ENCODE assay signal across 8 cellular contexts in genomic region chr15:74935193-74935592, GRCh38. TPM values are rescaled to one million over a fixed set of nuclear protein-coding genes. Genes with fewer than 3 reads are reported as not detected.
DNase-seq lines count a peak whose midpoint lies in the region; ATAC-seq and TF ChIP-seq lines count a peak whose summit lies in the region.
"Not testable (repeated sequence)": the region's sequence is repeated elsewhere in the genome, so short reads cannot be mapped to it uniquely, and the experiment has no call there.

No MANE protein-coding gene starts in this region.

- in situ Hi-C loops in astrocyte of the spinal cord (cut with HindIII; ENCODE audit: low sequenced_read_pairs) = not testable (repeated sequence)
- in situ Hi-C loops in transverse colon (cut with MboI; ENCODE audit: low pct_ligation_motif_present in 1 of 4, low pct_unique_long_range_greater_than_20kb in 1 of 4, low sequenced_read_pairs in 3 of 4) = loop anchor here in 2 of 4 donors (25.0 kb wide), 1 partner anchor 298 kb away; no protein-coding TSS in a partner anchor

- peaks cover 71% of the 10 kb centered on the region for H3K79me2 ChIP-seq in OCI-LY7 (ENCODE audit: insufficient read depth, low read depth, low read length)

- not testable (repeated sequence) for DNase-seq in CD4-positive, alpha-beta memory T cell; OCI-LY7 (ENCODE audit: low spot score); activated CD4-positive, alpha-beta T cell treated with anti-CD3 and anti-CD28 coated beads, Interleukin-2, amount 10 ng/mL, durations not matched to agents 24 days and 14 days; astrocyte of the spinal cord (ENCODE audit: low read depth, low spot score); natural killer cell
- DNase-seq in erythroblast (lab: John Stamatoyannopoulos, UW) = peak; percentile 14 to 18
- peak; percentile 48 for DNase-seq in transverse colon

- H3K27me3 Mint-ChIP-seq in CD4-positive, alpha-beta memory T cell; IgD-negative memory B cell; activated CD4-positive, alpha-beta T cell treated with anti-CD3 and anti-CD28 coated beads, Interleukin-2, amount 10 ng/mL, durations not matched to agents 24 days and 14 days; natural killer cell (ENCODE audit: low read depth in 2 of 2): not testable (repeated sequence)

- H3K4me3 Mint-ChIP-seq in CD4-positive, alpha-beta memory T cell = peak overlapping the region in 7 of 8 donors; percentile 24 to 72 (median 58)
- H3K4me3 Mint-ChIP-seq in IgD-negative memory B cell = peak overlapping the region in 3 of 4 donors; percentile 32 to 86 (median 68)
- peak overlapping the region; percentile 72 for H3K4me3 Mint-ChIP-seq in activated CD4-positive, alpha-beta T cell treated with anti-CD3 and anti-CD28 coated beads, Interleukin-2, amount 10 ng/mL, durations not matched to agents 24 days and 14 days
- peak overlapping the region; percentile 60 for H3K4me3 Mint-ChIP-seq in natural killer cell

- TF ChIP-seq CTCF in OCI-LY7 (conservative IDR thresholded peaks at IDR 0.05; ENCODE audit: low read length) (peak; percentile 36), astrocyte of the spinal cord (IDR thresholded peaks at IDR 0.05; ENCODE audit: low read depth, low read length) (peak; percentile 17), transverse colon (IDR thresholded peaks at IDR 0.05) (peak in 1 of 5 experiments; percentile 10)
- TF ChIP-seq CTCF in natural killer cell (IDR thresholded peaks at IDR 0.05) = not testable (repeated sequence)

- not testable (repeated sequence) for H3K9me2 ChIP-seq in OCI-LY7 (ENCODE audit: insufficient read depth, low read length)

- H3K27me3 ChIP-seq in CD4-positive, alpha-beta memory T cell (ENCODE audit: insufficient read depth, low read length); transverse colon: not testable (repeated sequence)

- H3K4me3 ChIP-seq in CD4-positive, alpha-beta memory T cell (ENCODE audit: low read length in 2 of 2); OCI-LY7 (ENCODE audit: low read depth, low read length, poor library complexity, severe bottlenecking); astrocyte of the spinal cord (ENCODE audit: low read depth, low read length): not testable (repeated sequence)
- H3K4me3 ChIP-seq in transverse colon = peak overlapping the region in 2 of 4 donors; percentile 70 to 87

- peaks cover 38% of the 10 kb centered on the region for H3K4me1 ChIP-seq in CD4-positive, alpha-beta memory T cell (ENCODE audit: insufficient read depth, low read length)
- H3K4me1 ChIP-seq in OCI-LY7 (ENCODE audit: insufficient read depth, low read length, poor library complexity, severe bottlenecking) (peaks cover 37% of the 10 kb centered on the region), transverse colon (peaks cover 10 to 71% (median 47%) of the 10 kb centered on the region in 4 donors)

- H3K9me3 ChIP-seq in CD4-positive, alpha-beta memory T cell (ENCODE audit: control insufficient read depth in 1 of 2, low read length in 2 of 2); OCI-LY7 (ENCODE audit: low read length); transverse colon: not testable (repeated sequence)

- not testable (repeated sequence) for BruUV-seq in OCI-LY7 (replicated peaks; lab: Mats Ljungman, UMichigan)

- CTCF ChIA-PET in CD4-positive, alpha-beta memory T cell (lab: Charles Lee; ENCODE audit: partially characterized antibody) = interaction anchor here (0.7 to 1.8 kb wide), 9 partner anchors 14 to 269 kb away, joined by 3 to 7 read pairs (median 3); partner anchors contain the start of gene FAM219B
- CTCF ChIA-PET in OCI-LY7 (lab: Charles Lee; ENCODE audit: unreplicated experiment) = not testable (repeated sequence)

- intact Hi-C loops in CD4-positive, alpha-beta memory T cell (cut with micrococcal nuclease) = loop anchor here (5.0 kb wide), 3 partner anchors 43 to 517 kb away; partner anchors contain the start of genes MPI and SIN3A
- intact Hi-C loops in OCI-LY7 (cut with micrococcal nuclease; ENCODE audit: unreplicated experiment); transverse colon (cut with DNase I; ENCODE audit: low total_unique reads): not testable (repeated sequence)
- intact Hi-C loops in activated CD4-positive, alpha-beta T cell treated with anti-CD3 and anti-CD28 coated beads, Interleukin-2, amount 10 ng/mL, durations not matched to agents 24 days and 14 days (cut with micrococcal nuclease) = loop anchor here (5.0 to 10.0 kb wide), 3 partner anchors 320 to 517 kb away; partner anchors contain the start of genes CLK3, MAN2C1 and SIN3A
- intact Hi-C loops in natural killer cell (cut with micrococcal nuclease) = loop anchor here (5.0 kb wide), 1 partner anchor 148 kb away; no protein-coding TSS in a partner anchor

- not testable (repeated sequence) for ATAC-seq in natural killer cell

- H2AFZ ChIP-seq in OCI-LY7 (ENCODE audit: low read length) = not testable (repeated sequence)

- not testable (repeated sequence) for TF ChIP-seq EP300 in transverse colon (IDR thresholded peaks at IDR 0.05; ENCODE audit: low read depth)

- 51 to 53% methylated on average over 2 to 3 of the region's 3 CpGs for WGBS in transverse colon (ENCODE audit: low coverage in 1 of 2), 2 donors

- POLR2A ChIA-PET in CD4-positive, alpha-beta memory T cell (lab: Charles Lee; ENCODE audit: partially characterized antibody) = not testable (repeated sequence)
- POLR2A ChIA-PET in OCI-LY7 (lab: Charles Lee) = interaction anchor here (1.4 kb wide), 1 partner anchor 33 kb away, joined by 4 read pairs; no protein-coding TSS in a partner anchor

- TF ChIP-seq POLR2A in erythroblast (IDR thresholded peaks at IDR 0.05; ENCODE audit: low read length); transverse colon (IDR thresholded peaks at IDR 0.05): not testable (repeated sequence)

- not testable (repeated sequence) for H3K36me3 ChIP-seq in CD4-positive, alpha-beta memory T cell (ENCODE audit: insufficient read depth, low read length); transverse colon
- H3K36me3 ChIP-seq in OCI-LY7 (ENCODE audit: insufficient read depth, low read length) = peaks cover 53% of the 10 kb centered on the region

- not testable (repeated sequence) for H4K20me1 ChIP-seq in OCI-LY7 (ENCODE audit: insufficient read depth, low read length)

- H3K27ac ChIP-seq in CD4-positive, alpha-beta memory T cell (ENCODE audit: low read depth, low read length); OCI-LY7 (ENCODE audit: low read depth, low read length, poor library complexity, severe bottlenecking): not testable (repeated sequence)
- H3K27ac ChIP-seq in transverse colon = peak overlapping the region; percentile 97 to 99 (median 98)

- H3K9me3 Mint-ChIP-seq in CD4-positive, alpha-beta memory T cell; IgD-negative memory B cell; activated CD4-positive, alpha-beta T cell treated with anti-CD3 and anti-CD28 coated beads, Interleukin-2, amount 10 ng/mL, durations not matched to agents 24 days and 14 days; natural killer cell: not testable (repeated sequence)

- H3K4me1 Mint-ChIP-seq in CD4-positive, alpha-beta memory T cell = peaks cover 27 to 45% (median 29%) of the 10 kb centered on the region in 4 donors
- peaks cover 20 to 29% (median 21%) of the 10 kb centered on the region in 3 donors for H3K4me1 Mint-ChIP-seq in IgD-negative memory B cell
- peaks cover 23% of the 10 kb centered on the region for H3K4me1 Mint-ChIP-seq in activated CD4-positive, alpha-beta T cell treated with anti-CD3 and anti-CD28 coated beads, Interleukin-2, amount 10 ng/mL, durations not matched to agents 24 days and 14 days
- peaks cover 23 to 28% of the 10 kb centered on the region in 2 donors for H3K4me1 Mint-ChIP-seq in natural killer cell

- H3K36me3 Mint-ChIP-seq in CD4-positive, alpha-beta memory T cell = peaks cover 0 to 19% of the 10 kb centered on the region in 2 donors
- not testable (repeated sequence) for H3K36me3 Mint-ChIP-seq in IgD-negative memory B cell, natural killer cell
- H3K36me3 Mint-ChIP-seq in activated CD4-positive, alpha-beta T cell treated with anti-CD3 and anti-CD28 coated beads, Interleukin-2, amount 10 ng/mL, durations not matched to agents 24 days and 14 days (ENCODE audit: low read depth) = peaks cover 25% of the 10 kb centered on the region

- H3K4me2 ChIP-seq in OCI-LY7 (ENCODE audit: low read length) = peak overlapping the region; percentile 38

- H3K27ac Mint-ChIP-seq in CD4-positive, alpha-beta memory T cell = peak overlapping the region in 5 of 7 donors; percentile 24 to 83 (median 77)
- H3K27ac Mint-ChIP-seq in IgD-negative memory B cell (peak overlapping the region in 2 of 3 donors; percentile 16 to 78), natural killer cell (peak overlapping the region; percentile 10 to 59)
- H3K27ac Mint-ChIP-seq in activated CD4-positive, alpha-beta T cell treated with anti-CD3 and anti-CD28 coated beads, Interleukin-2, amount 10 ng/mL, durations not matched to agents 24 days and 14 days = peak overlapping the region; percentile 72

RNA-seq across cellular contexts. Expression of gene COX5A, which starts 2.7 kb away (rescaled TPM):
- 10 to 100 TPM; 66.8 to 74.4 TPM for total RNA-seq in CD4-positive, alpha-beta memory T cell
- 100 to 1,000 TPM; 331 to 336 TPM for polyA plus RNA-seq in CD4-positive, alpha-beta memory T cell
- polyA plus RNA-seq in IgD-negative memory B cell = 325 TPM
- total RNA-seq in OCI-LY7 (2014; rRNA removed; shearing (Covaris generic)) = 87.2 and 168 TPM in 2 replicates
- total RNA-seq in OCI-LY7 (2022) (364 and 391 TPM in 2 replicates), natural killer cell (10 to 100 TPM; 69.7 to 90.0 (median 76.9) TPM), transverse colon (100 to 1,000 TPM; 135 to 437 (median 219) TPM)
- 314 and 317 TPM in 2 replicates for total RNA-seq in activated CD4-positive, alpha-beta T cell treated with anti-CD3 and anti-CD28 coated beads, Interleukin-2, amount 10 ng/mL, durations not matched to agents 24 days and 14 days

RNA-seq across cellular contexts. Expression of gene RPP25, which starts 21.4 kb away (rescaled TPM):
- 1 to 10 TPM; 2.6 to 2.8 TPM for total RNA-seq in CD4-positive, alpha-beta memory T cell
- polyA plus RNA-seq in CD4-positive, alpha-beta memory T cell = 1 to 10 TPM; 2.6 to 2.8 TPM
- 4.9 TPM for polyA plus RNA-seq in IgD-negative memory B cell
- total RNA-seq in OCI-LY7 (2014; rRNA removed; shearing (Covaris generic)) = 2.6 and 3.0 TPM in 2 replicates
- total RNA-seq in OCI-LY7 (2022) (1.8 and 2.2 TPM in 2 replicates), natural killer cell (under 1 TPM; 0.21 to 0.84 (median 0.50) TPM), transverse colon (10 to 100 TPM; 10.1 to 28.4 (median 16.5) TPM)
- total RNA-seq in activated CD4-positive, alpha-beta T cell treated with anti-CD3 and anti-CD28 coated beads, Interleukin-2, amount 10 ng/mL, durations not matched to agents 24 days and 14 days = 13.1 and 13.9 TPM in 2 replicates

RNA-seq across cellular contexts. Expression of gene FAM219B, which starts 28.5 kb away (rescaled TPM):
- 100 to 1,000 TPM; 101 to 117 TPM for total RNA-seq in CD4-positive, alpha-beta memory T cell
- polyA plus RNA-seq in CD4-positive, alpha-beta memory T cell = 10 to 100 TPM; 17.4 to 26.1 TPM
- 42.7 TPM for polyA plus RNA-seq in IgD-negative memory B cell
- 50.9 and 52.3 TPM in 2 replicates for total RNA-seq in OCI-LY7 (2014; rRNA removed; shearing (Covaris generic))
- total RNA-seq in OCI-LY7 (2022) (62.8 and 67.6 TPM in 2 replicates), natural killer cell (100 to 1,000 TPM in 1 of 3 donors, 10 to 100 TPM in 2; 63.5 to 107 (median 69.0) TPM), transverse colon (100 to 1,000 TPM in 1 of 4 donors, 10 to 100 TPM in 3; 62.8 to 428 (median 68.7) TPM)
- total RNA-seq in activated CD4-positive, alpha-beta T cell treated with anti-CD3 and anti-CD28 coated beads, Interleukin-2, amount 10 ng/mL, durations not matched to agents 24 days and 14 days = 68.0 and 82.0 TPM in 2 replicates

RNA-seq across cellular contexts. Expression of gene MPI, which starts 45.4 kb away (rescaled TPM):
- total RNA-seq in CD4-positive, alpha-beta memory T cell = 10 to 100 TPM; 70.4 to 73.1 TPM
- polyA plus RNA-seq in CD4-positive, alpha-beta memory T cell = 10 to 100 TPM; 63.0 to 66.2 TPM
- 43.0 TPM for polyA plus RNA-seq in IgD-negative memory B cell
- 43.3 and 58.9 TPM in 2 replicates for total RNA-seq in OCI-LY7 (2014; rRNA removed; shearing (Covaris generic))
- total RNA-seq in OCI-LY7 (2022) = 51.3 and 67.2 TPM in 2 replicates
- total RNA-seq in activated CD4-positive, alpha-beta T cell treated with anti-CD3 and anti-CD28 coated beads, Interleukin-2, amount 10 ng/mL, durations not matched to agents 24 days and 14 days = 63.9 and 64.4 TPM in 2 replicates
- total RNA-seq in natural killer cell = 10 to 100 TPM; 15.7 to 20.4 (median 18.8) TPM
- 100 to 1,000 TPM in 2 of 4 donors, 10 to 100 TPM in 2; 63.1 to 176 (median 98.4) TPM for total RNA-seq in transverse colon
